In the genomic region with DNA sequence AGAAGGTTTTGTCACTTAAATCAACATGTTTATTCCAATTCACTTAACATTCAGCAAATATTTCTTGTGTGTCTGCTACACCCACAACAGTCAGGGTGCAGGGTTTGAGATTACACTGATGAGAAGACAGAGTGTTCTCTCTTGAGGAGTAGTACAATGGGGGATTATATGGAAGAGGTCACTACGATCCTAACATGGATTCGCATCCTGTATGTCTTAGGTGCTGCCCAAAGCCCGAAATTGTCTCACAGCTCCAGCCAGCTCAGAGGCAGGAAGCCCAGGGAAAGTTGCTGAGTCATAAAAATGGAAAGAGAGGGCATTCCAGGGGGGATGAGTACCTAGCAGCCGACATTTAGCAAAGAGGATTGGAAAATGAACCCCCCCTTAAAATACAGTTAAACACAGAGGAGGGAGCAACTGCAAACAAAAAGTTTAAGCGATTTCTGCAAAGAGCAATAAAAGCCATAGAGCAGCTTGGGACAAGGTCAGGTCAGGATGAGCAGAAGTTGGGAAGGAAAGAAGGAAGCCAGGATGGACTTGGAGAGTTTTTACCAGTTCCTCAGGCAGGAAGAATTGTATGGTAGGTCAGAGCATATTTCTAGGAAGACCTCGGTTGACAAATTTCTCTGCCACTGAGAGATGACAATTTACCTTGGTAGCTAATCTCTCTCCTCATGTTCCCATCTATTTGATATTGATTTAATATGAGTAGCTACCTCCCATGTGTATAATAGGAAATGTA, we compare ENCODE assay signal across 20 cellular contexts. TPM values are rescaled to one million over a fixed set of nuclear protein-coding genes. Genes with fewer than 3 reads are reported as not detected.
"Had no signal": no experiment of that assay in that cellular context is flagged by ENCODE, and none has a peak within 500 bp of the region (broad histone marks: within the 10 kb centered on the region; RNA-seq: fewer than 3 reads in every experiment).

No MANE protein-coding gene starts in this region.

- H3K4me3 ChIP-seq: body of pancreas, hepatocyte, left ventricle myocardium inferior, pancreas, thoracic aorta had no signal

- H3K4me2 ChIP-seq: hepatocyte had no signal

- H3K27me3 ChIP-seq: body of pancreas, hepatocyte, pancreas had no signal

- H3K9me3 ChIP-seq: body of pancreas, left ventricle myocardium inferior, pancreas, thoracic aorta had no signal

- H3K27ac ChIP-seq: body of pancreas, hepatocyte, left ventricle myocardium inferior, pancreas, thoracic aorta had no signal

- H3K27me3 Mint-ChIP-seq: activated T-helper 17 cell treated with anti-CD3 and anti-CD28 coated beads, Interleukin-2, amount 50 U/mL, for 72 hours; effector memory CD8-positive, alpha-beta T cell had no signal

- H3K79me2 ChIP-seq: hepatocyte had no signal

- FAIRE-seq: kidney, pancreas, TTC549 had no signal

- H3K4me1 ChIP-seq: body of pancreas, left ventricle myocardium inferior, pancreas had no signal

- H3K4me1 Mint-ChIP-seq: activated T-helper 17 cell treated with anti-CD3 and anti-CD28 coated beads, Interleukin-2, amount 50 U/mL, for 72 hours had no signal

- H3K9me3 Mint-ChIP-seq: activated T-helper 17 cell treated with anti-CD3 and anti-CD28 coated beads, Interleukin-2, amount 50 U/mL, for 72 hours; effector memory CD8-positive, alpha-beta T cell; neural crest cell; stimulated activated naive CD8-positive, alpha-beta T cell treated with anti-CD3 and anti-CD28 coated beads, Interleukin-15, amount 100 ng/mL, for 72 hours had no signal

- H3K4me3 Mint-ChIP-seq: activated T-helper 17 cell treated with anti-CD3 and anti-CD28 coated beads, Interleukin-2, amount 50 U/mL, for 72 hours; effector memory CD8-positive, alpha-beta T cell; neural crest cell; stimulated activated naive CD8-positive, alpha-beta T cell treated with anti-CD3 and anti-CD28 coated beads, Interleukin-15, amount 100 ng/mL, for 72 hours had no signal

- DNase-seq: activated CD4-positive, alpha-beta T cell treated with anti-CD3 and anti-CD28 coated beads, Interleukin-2, amount 50 U/mL, for 1 hour; activated naive CD4-positive, alpha-beta T cell treated with anti-CD3 and anti-CD28 coated beads, Interleukin-2, amount 50 U/mL, for 16 hours; activated T-cell treated with anti-CD3 and anti-CD28 coated beads for 4 hours; body of pancreas; central memory CD4-positive, alpha-beta T cell; cortex of kidney; effector memory CD8-positive, alpha-beta T cell; left ventricle myocardium inferior; mesendoderm; pancreas; stimulated activated CD4-positive, alpha-beta T cell treated with anti-CD3 and anti-CD28 coated beads, Interleukin-12 subunit alpha, Interleukin-12 subunit beta, amount 100 ng/mL, for 4 hours; stimulated activated naive CD8-positive, alpha-beta T cell treated with anti-CD3 and anti-CD28 coated beads, Interleukin-15, amount 100 ng/mL, for 72 hours had no signal

- H3K36me3 ChIP-seq: left ventricle myocardium inferior, pancreas, thoracic aorta had no signal

- H3K27ac Mint-ChIP-seq: activated T-helper 17 cell treated with anti-CD3 and anti-CD28 coated beads, Interleukin-2, amount 50 U/mL, for 72 hours; effector memory CD8-positive, alpha-beta T cell; stimulated activated naive CD8-positive, alpha-beta T cell treated with anti-CD3 and anti-CD28 coated beads, Interleukin-15, amount 100 ng/mL, for 72 hours had no signal

- ATAC-seq: activated T-helper 17 cell treated with anti-CD3 and anti-CD28 coated beads, Interleukin-2, amount 50 U/mL, for 72 hours; body of pancreas; effector memory CD8-positive, alpha-beta T cell; pancreas; stimulated activated naive CD8-positive, alpha-beta T cell treated with anti-CD3 and anti-CD28 coated beads, Interleukin-15, amount 100 ng/mL, for 72 hours had no signal

- H2AFZ ChIP-seq: hepatocyte had no signal

RNA-seq across cellular contexts. Expression of a gene that starts 49.5 kb away (rescaled TPM):
- total RNA-seq: activated CD8-positive, alpha-beta memory T cell treated with anti-CD3 and anti-CD28 coated beads for 36 hours; activated T-helper 17 cell treated with anti-CD3 and anti-CD28 coated beads, Interleukin-2, amount 50 U/mL, for 72 hours; epithelial cell of proximal tubule; hepatocyte; neural crest cell had no signal
- polyA plus RNA-seq: hepatocyte had no signal
